ENCODE assay signal across 8 cellular contexts in the genomic region with DNA sequence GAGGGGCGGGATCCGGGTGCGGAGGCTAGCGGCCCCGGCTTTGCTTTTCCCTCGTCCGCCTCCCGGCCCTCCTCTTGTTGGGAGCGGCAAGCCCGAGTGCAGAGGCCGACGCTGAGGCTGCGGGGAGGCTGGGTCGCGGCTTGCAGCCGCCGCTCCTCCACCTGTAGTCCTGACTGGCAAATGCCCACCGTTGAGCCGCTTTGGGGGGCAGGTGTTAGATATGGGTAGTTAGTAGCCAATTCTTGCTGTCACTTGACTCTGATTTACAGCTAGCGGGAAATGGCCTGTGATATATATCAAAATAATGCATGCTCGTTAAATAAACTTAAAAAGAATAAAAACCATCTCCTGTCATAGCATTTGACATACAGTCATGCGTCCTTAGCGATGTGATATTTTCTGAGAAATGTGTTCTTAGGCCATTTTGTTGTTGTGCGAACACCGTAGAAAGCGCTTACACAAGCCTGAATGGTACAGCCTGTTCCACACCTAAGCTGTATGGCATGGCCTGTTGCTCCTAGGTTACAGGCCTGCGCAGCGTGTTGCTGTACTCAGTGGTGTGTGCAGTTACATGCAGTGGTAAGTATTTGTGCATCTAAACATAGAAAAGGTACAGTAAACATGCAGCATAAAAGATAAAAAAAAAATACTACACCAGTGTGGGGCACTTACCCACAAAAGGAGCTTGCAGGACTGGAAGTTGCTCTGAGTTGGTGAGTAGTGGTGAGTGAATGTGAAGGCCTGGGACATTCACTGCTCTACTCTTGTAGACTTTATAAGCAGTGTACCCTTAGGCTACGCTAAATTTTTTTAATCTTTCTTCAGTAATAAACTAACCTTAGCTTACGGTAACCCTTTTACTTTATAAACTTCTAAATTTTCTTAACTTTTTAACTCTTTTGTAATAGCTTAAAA. TPM values are rescaled to one million over a fixed set of nuclear protein-coding genes. Genes with fewer than 3 reads are reported as not detected.
DNase-seq lines count a peak whose midpoint lies in the region; ATAC-seq and TF ChIP-seq lines count a peak whose summit lies in the region.

No MANE protein-coding gene starts in this region.

- H3K79me2 ChIP-seq in DND-41 (ENCODE audit: insufficient read depth, low read length) = peaks cover 56% of the 10 kb centered on the region

- POLR2A ChIA-PET in HEK293T (lab: Yijun Ruan, JAX) = interaction anchor here (0.9 to 1.2 kb wide), 6 partner anchors 11 to 142 kb away, joined by 3 to 4 read pairs (median 4); a partner anchor contains a TSS

- peak overlapping the region; percentile 67 to 95 for H3K4me3 ChIP-seq in DND-41 (ENCODE audit: low read depth in 1 of 2, low read length in 2 of 2)
- H3K4me3 ChIP-seq in SK-N-MC = peak overlapping the region; percentile 83
- H3K4me3 ChIP-seq in dorsolateral prefrontal cortex = peak overlapping the region; percentile 71 to 100 (median 95)
- H3K4me3 ChIP-seq in thoracic aorta = peak overlapping the region; percentile 93

- no peaks in the 10 kb centered on the region for H3K27me3 ChIP-seq in DND-41 (ENCODE audit: insufficient read depth, low read length, poor library complexity)
- no peaks in the 10 kb centered on the region for H3K27me3 ChIP-seq in dorsolateral prefrontal cortex
- H3K27me3 ChIP-seq in thoracic aorta (replicated peaks; ENCODE audit: insufficient read depth) = no peaks in the 10 kb centered on the region

- CTCF ChIA-PET in HEK293T (lab: Yijun Ruan, JAX) = interaction anchor here (0.6 to 1.3 kb wide), 2 partner anchors 198 to 206 kb away, joined by 3 to 5 read pairs; no protein-coding TSS in a partner anchor

- H4K20me1 ChIP-seq in DND-41 (ENCODE audit: insufficient read depth, low read length) = peaks cover 19% of the 10 kb centered on the region; the same call in 1 of the 2 replicates

- DNase-seq in DND-41 (peak; percentile 45), HEK293T (ENCODE audit: extremely low spot score) (peak; percentile 29), SK-N-MC (ENCODE audit: low read depth, low spot score) (no peak), dorsolateral prefrontal cortex (peak in 1 of 10 donors; percentile 17), lung microvascular endothelial cell (ENCODE audit: low read depth in 2 of 2) (peak; percentile 46 to 63), thoracic aorta (ENCODE audit: low spot score) (peak; percentile 7), NCI-H526 (lab: John Stamatoyannopoulos, UW) (no peak)

- H3K4me2 ChIP-seq in DND-41 (ENCODE audit: insufficient read depth, low read length) = peak overlapping the region; percentile 92

- no peaks in the 10 kb centered on the region for H3K9me3 ChIP-seq in DND-41 (ENCODE audit: insufficient read depth, low read length, severe bottlenecking)
- no peaks in the 10 kb centered on the region for H3K9me3 ChIP-seq in SK-N-MC (ENCODE audit: low read depth, low read length)
- no peaks in the 10 kb centered on the region for H3K9me3 ChIP-seq in thoracic aorta

- H3K4me1 ChIP-seq in DND-41 (ENCODE audit: insufficient read depth, low read length) = peaks cover 44% of the 10 kb centered on the region
- H3K4me1 ChIP-seq in thoracic aorta (ENCODE audit: control insufficient read depth in 1 of 2, low read depth in 2 of 2) = peaks cover 20 to 33% of the 10 kb centered on the region in 2 donors

- intact Hi-C loops in dorsolateral prefrontal cortex (cut with DNase I) = loop anchor here (2.0 to 10.0 kb wide), 8 partner anchors 58 to 1058 kb away; a partner anchor contains a TSS

- H3K36me3 ChIP-seq in DND-41 (ENCODE audit: insufficient read depth, low read length) (peaks cover 23% of the 10 kb centered on the region), SK-N-MC (ENCODE audit: insufficient read depth, low read length) (no peaks in the 10 kb centered on the region), thoracic aorta (peaks cover 3% of the 10 kb centered on the region)

- ATAC-seq in DND-41 (ENCODE audit: insufficient read depth, low read depth) (peak; percentile 44), thoracic aorta (ENCODE audit: insufficient number of reproducible peaks, low FRiP score, low read depth) (no peak), HG03159 (IDR thresholded peaks at IDR 0.05; ENCODE audit: unreplicated experiment) (no peak)

- H3K9ac ChIP-seq in DND-41 (ENCODE audit: low read depth, low read length) (peak overlapping the region; percentile 90), SK-N-MC (ENCODE audit: insufficient read length) (peak overlapping the region; percentile 81)

- peak overlapping the region; percentile 87 for H2AFZ ChIP-seq in DND-41 (ENCODE audit: low read depth, low read length)

- no peak for TF ChIP-seq CTCF in DND-41 (IDR thresholded peaks at IDR 0.05; ENCODE audit: borderline replicate concordance, extremely low read depth, low read length, poor library complexity, severe bottlenecking)
- TF ChIP-seq CTCF in dorsolateral prefrontal cortex (IDR thresholded peaks at IDR 0.05 in 54 of 56, conservative IDR thresholded peaks at IDR 0.05 in 2 of 56; ENCODE audit: low read depth in 1 of 56, partially characterized antibody in 56 of 56) = no peak
- TF ChIP-seq CTCF in thoracic aorta (IDR thresholded peaks at IDR 0.05) = no peak

- H3K27ac ChIP-seq in DND-41 (ENCODE audit: low read length) (peak overlapping the region; percentile 81), SK-N-MC (no peak overlapping the region), dorsolateral prefrontal cortex (peak overlapping the region; percentile 61 to 97 (median 91)), thoracic aorta (peak overlapping the region; percentile 92 to 97)

TF ChIP-seq in HEK293T, 16 proteins besides CTCF, POLR2A, EP300 and RAD21:
- TF ChIP-seq BHLHE40 (IDR thresholded peaks at IDR 0.05; ENCODE audit: borderline replicate concordance) (no peak), L3MBTL2 (conservative IDR thresholded peaks at IDR 0.05) (peak; percentile 46)
- TF ChIP-seq, protein P1, sequence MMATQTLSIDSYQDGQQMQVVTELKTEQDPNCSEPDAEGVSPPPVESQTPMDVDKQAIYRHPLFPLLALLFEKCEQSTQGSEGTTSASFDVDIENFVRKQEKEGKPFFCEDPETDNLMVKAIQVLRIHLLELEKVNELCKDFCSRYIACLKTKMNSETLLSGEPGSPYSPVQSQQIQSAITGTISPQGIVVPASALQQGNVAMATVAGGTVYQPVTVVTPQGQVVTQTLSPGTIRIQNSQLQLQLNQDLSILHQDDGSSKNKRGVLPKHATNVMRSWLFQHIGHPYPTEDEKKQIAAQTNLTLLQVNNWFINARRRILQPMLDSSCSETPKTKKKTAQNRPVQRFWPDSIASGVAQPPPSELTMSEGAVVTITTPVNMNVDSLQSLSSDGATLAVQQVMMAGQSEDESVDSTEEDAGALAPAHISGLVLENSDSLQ (IDR thresholded peaks at IDR 0.05) = peak; percentile 94

RNA-seq across cellular contexts. Expression of a gene that starts 0.9 kb away (rescaled TPM):
- total RNA-seq in dorsolateral prefrontal cortex = 10 to 100 TPM; 33.3 to 71.8 (median 46.0) TPM
- 16.3 and 27.0 TPM in 2 replicates for total RNA-seq in lung microvascular endothelial cell
- total RNA-seq in thoracic aorta = 10 to 100 TPM; 40.1 to 73.8 TPM

Comparison
In these comparisons a context has a peak if more than half of its experiments do, and no peak if none do; other contexts are left out.
1. DNase-seq: peak in DND-41 (single experiment), HEK293T (single experiment), lung microvascular endothelial cell (2 of 2) and thoracic aorta (single experiment); none in SK-N-MC (single experiment) and NCI-H526 (0 of 2).
2. Peak in every context shown above with its lines, with median percentiles within 50 percentile points of each other: H3K4me3 ChIP-seq.